In genomic region chr19:18300930-18301717, GRCh38 we compare ENCODE assay signal across 8 cellular contexts. TPM values are rescaled to one million over a fixed set of nuclear protein-coding genes. Genes with fewer than 3 reads are reported as not detected.
DNase-seq lines count a peak whose midpoint lies in the region; ATAC-seq lines count a peak whose summit lies in the region.

No MANE protein-coding gene starts in this region.

- no peaks in the 10 kb centered on the region for H3K36me3 ChIP-seq in BLaER1

- no peak overlapping the region for H3K4me3 ChIP-seq in BLaER1

- H3K4me1 ChIP-seq in BLaER1: peaks cover 63% of the 10 kb centered on the region

- H3K27me3 ChIP-seq in BLaER1: no peaks in the 10 kb centered on the region

- H3K4me3 Mint-ChIP-seq in natural killer cell treated with Interleukin-12 subunit alpha and Interleukin-12 subunit beta and Interleukin-15 and Interleukin-18, amount 100 ng/mL, for 72 hours: no peak overlapping the region

- H3K27me3 Mint-ChIP-seq in natural killer cell treated with Interleukin-12 subunit alpha and Interleukin-12 subunit beta and Interleukin-15 and Interleukin-18, amount 100 ng/mL, for 72 hours: no peaks in the 10 kb centered on the region

- H4K20me1 ChIP-seq in BLaER1: no peaks in the 10 kb centered on the region

- DNase-seq in RKO (ENCODE audit: low spot score): peak; percentile 72
- no peak for DNase-seq in epithelial cell of prostate (ENCODE audit: low read depth, low spot score)
- no peak for DNase-seq in natural killer cell treated with Interleukin-12 subunit alpha and Interleukin-12 subunit beta and Interleukin-15 and Interleukin-18, amount 100 ng/mL, for 72 hours (ENCODE audit: low spot score)
- DNase-seq in NCI-H1417 (lab: John Stamatoyannopoulos, UW): no peak

- no peak for ATAC-seq in natural killer cell treated with Interleukin-12 subunit alpha and Interleukin-12 subunit beta and Interleukin-15 and Interleukin-18, amount 100 ng/mL, for 72 hours
- ATAC-seq in GM21786 (IDR thresholded peaks at IDR 0.05; ENCODE audit: unreplicated experiment) (no peak), GM21390 (IDR thresholded peaks at IDR 0.05; ENCODE audit: unreplicated experiment) (no peak), GM21447 (IDR thresholded peaks at IDR 0.05; ENCODE audit: unreplicated experiment) (no peak)

- H3K9me3 ChIP-seq in BLaER1: no peaks in the 10 kb centered on the region

- H3K9ac ChIP-seq in BLaER1: no peak overlapping the region

- H3K9me3 Mint-ChIP-seq in natural killer cell treated with Interleukin-12 subunit alpha and Interleukin-12 subunit beta and Interleukin-15 and Interleukin-18, amount 100 ng/mL, for 72 hours: no peaks in the 10 kb centered on the region

- no peaks in the 10 kb centered on the region for H3K36me3 Mint-ChIP-seq in natural killer cell treated with Interleukin-12 subunit alpha and Interleukin-12 subunit beta and Interleukin-15 and Interleukin-18, amount 100 ng/mL, for 72 hours

- no peak overlapping the region for H3K4me2 ChIP-seq in BLaER1

- peak overlapping the region; percentile 21 to 76 for H3K27ac Mint-ChIP-seq in natural killer cell treated with Interleukin-12 subunit alpha and Interleukin-12 subunit beta and Interleukin-15 and Interleukin-18, amount 100 ng/mL, for 72 hours

- H3K4me1 Mint-ChIP-seq in natural killer cell treated with Interleukin-12 subunit alpha and Interleukin-12 subunit beta and Interleukin-15 and Interleukin-18, amount 100 ng/mL, for 72 hours (ENCODE audit: low read depth in 2 of 2): peaks cover 14 to 25% of the 10 kb centered on the region in 2 donors

- H3K27ac ChIP-seq in BLaER1 (peak overlapping the region; percentile 95; the same call in 1 of the 2 replicates), epithelial cell of prostate (peak overlapping the region; percentile 36)

RNA-seq across cellular contexts. Expression of gene JUND, which starts 19.7 kb away (rescaled TPM):
- total RNA-seq in natural killer cell treated with Interleukin-12 subunit alpha and Interleukin-12 subunit beta and Interleukin-15 and Interleukin-18, amount 100 ng/mL, for 72 hours: 100 to 1,000 TPM; 218 to 267 TPM

RNA-seq across cellular contexts. Expression of gene LSM4, which starts 21.8 kb away (rescaled TPM):
- 100 to 1,000 TPM; 153 to 223 TPM for total RNA-seq in natural killer cell treated with Interleukin-12 subunit alpha and Interleukin-12 subunit beta and Interleukin-15 and Interleukin-18, amount 100 ng/mL, for 72 hours

RNA-seq across cellular contexts. Expression of gene IQCN, which starts 26.9 kb away (rescaled TPM):
- total RNA-seq in natural killer cell treated with Interleukin-12 subunit alpha and Interleukin-12 subunit beta and Interleukin-15 and Interleukin-18, amount 100 ng/mL, for 72 hours: 1 to 10 TPM; 1.5 to 4.0 TPM

RNA-seq across cellular contexts. Expression of gene PGPEP1, which starts 39.3 kb away (rescaled TPM):
- total RNA-seq in natural killer cell treated with Interleukin-12 subunit alpha and Interleukin-12 subunit beta and Interleukin-15 and Interleukin-18, amount 100 ng/mL, for 72 hours: 10 to 100 TPM; 42.1 to 50.7 TPM
